In the genomic region with DNA sequence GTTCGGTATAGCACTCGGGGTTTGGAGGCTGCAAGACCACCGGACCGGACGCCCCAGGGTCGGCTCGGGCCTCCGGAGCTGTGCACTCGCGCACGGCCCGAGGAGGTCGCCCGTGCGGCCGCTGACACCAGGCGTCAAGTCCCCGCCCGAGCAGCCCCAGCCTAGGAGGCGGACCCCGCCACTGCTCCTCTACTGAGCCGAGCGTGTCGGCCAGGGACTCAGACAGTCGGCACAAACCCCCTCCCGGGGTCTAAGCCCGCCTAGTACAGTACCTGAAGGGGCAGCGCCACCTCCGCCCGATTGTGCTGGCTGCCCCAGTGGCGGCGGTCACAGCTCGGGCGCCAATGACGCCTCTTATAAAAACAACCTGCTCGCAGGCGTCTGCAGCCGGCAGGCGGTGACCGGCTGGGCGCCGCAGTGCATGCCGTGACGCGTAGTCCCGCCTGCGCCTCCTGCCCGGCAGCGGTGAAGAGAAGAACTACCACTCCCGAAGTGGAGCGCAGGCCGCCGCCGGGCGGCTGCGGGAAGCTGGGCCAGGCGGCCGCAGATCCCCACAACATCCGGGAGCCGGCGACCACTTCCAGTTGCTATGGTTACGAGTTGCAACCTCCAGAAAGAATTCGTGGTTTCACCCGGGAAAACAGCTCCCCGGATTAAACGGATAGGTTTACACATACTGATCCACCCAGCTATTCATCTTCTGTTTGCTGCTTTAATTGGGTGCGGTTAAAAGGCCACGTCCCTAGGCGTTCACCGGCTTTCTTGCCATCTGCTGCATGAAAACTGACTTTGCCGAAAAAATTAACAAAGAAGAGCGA, we compare ENCODE assay signal across 1 cellular context.
TF ChIP-seq lines count a peak whose summit lies in the region.

A gene with protein sequence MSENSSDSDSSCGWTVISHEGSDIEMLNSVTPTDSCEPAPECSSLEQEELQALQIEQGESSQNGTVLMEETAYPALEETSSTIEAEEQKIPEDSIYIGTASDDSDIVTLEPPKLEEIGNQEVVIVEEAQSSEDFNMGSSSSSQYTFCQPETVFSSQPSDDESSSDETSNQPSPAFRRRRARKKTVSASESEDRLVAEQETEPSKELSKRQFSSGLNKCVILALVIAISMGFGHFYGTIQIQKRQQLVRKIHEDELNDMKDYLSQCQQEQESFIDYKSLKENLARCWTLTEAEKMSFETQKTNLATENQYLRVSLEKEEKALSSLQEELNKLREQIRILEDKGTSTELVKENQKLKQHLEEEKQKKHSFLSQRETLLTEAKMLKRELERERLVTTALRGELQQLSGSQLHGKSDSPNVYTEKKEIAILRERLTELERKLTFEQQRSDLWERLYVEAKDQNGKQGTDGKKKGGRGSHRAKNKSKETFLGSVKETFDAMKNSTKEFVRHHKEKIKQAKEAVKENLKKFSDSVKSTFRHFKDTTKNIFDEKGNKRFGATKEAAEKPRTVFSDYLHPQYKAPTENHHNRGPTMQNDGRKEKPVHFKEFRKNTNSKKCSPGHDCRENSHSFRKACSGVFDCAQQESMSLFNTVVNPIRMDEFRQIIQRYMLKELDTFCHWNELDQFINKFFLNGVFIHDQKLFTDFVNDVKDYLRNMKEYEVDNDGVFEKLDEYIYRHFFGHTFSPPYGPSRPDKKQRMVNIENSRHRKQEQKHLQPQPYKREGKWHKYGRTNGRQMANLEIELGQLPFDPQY (minus strand): TSS at position 411 of the 818 bp plus-strand sequence. CDS start 18,935 bp downstream, outside the sequence.
A gene with protein sequence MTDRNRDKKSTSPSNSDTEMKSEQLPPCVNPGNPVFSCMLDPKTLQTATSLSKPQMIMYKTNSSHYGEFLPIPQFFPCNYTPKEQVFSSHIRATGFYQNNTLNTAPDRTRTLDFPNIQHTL (plus strand): TSS at position 547 of the 818 bp plus-strand sequence. CDS start 274 bp downstream, outside the sequence.

TF ChIP-seq in GM12878, 131 proteins besides CTCF, POLR2A, EP300 and RAD21 (continued from another document and continues in another):
- TF ChIP-seq MEF2B (IDR thresholded peaks at IDR 0.05; ENCODE audit: partially characterized antibody, poor library complexity, severe bottlenecking) = peak; percentile 70
- TF ChIP-seq, protein P1, sequence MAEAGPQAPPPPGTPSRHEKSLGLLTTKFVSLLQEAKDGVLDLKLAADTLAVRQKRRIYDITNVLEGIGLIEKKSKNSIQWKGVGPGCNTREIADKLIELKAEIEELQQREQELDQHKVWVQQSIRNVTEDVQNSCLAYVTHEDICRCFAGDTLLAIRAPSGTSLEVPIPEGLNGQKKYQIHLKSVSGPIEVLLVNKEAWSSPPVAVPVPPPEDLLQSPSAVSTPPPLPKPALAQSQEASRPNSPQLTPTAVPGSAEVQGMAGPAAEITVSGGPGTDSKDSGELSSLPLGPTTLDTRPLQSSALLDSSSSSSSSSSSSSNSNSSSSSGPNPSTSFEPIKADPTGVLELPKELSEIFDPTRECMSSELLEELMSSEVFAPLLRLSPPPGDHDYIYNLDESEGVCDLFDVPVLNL (IDR thresholded peaks at IDR 0.05; ENCODE audit: low read depth, low read length) = 0 out of 2 replicates have a peak, but pooled peaks have one; percentile 20
- TF ChIP-seq YY1 (IDR thresholded peaks at IDR 0.05; ENCODE audit: low read depth, low read length) = peak; percentile 64
- TF ChIP-seq IKZF2 (IDR thresholded peaks at IDR 0.05) = peak; percentile 75 to 80
- peak; percentile 76 for TF ChIP-seq POLR2AphosphoS5 (IDR thresholded peaks at IDR 0.05; ENCODE audit: low read length)
- TF ChIP-seq PAX5 (IDR thresholded peaks at IDR 0.05; ENCODE audit: borderline replicate concordance, low read depth, low read length) = peak; percentile 48; the same call in 1 of the 2 replicates
- TF ChIP-seq NBN (IDR thresholded peaks at IDR 0.05) = peak; percentile 78; the same call in 1 of the 2 replicates
- peak; percentile 93 for TF ChIP-seq CREM (IDR thresholded peaks at IDR 0.05; ENCODE audit: low read depth)
- TF ChIP-seq, protein P2, sequence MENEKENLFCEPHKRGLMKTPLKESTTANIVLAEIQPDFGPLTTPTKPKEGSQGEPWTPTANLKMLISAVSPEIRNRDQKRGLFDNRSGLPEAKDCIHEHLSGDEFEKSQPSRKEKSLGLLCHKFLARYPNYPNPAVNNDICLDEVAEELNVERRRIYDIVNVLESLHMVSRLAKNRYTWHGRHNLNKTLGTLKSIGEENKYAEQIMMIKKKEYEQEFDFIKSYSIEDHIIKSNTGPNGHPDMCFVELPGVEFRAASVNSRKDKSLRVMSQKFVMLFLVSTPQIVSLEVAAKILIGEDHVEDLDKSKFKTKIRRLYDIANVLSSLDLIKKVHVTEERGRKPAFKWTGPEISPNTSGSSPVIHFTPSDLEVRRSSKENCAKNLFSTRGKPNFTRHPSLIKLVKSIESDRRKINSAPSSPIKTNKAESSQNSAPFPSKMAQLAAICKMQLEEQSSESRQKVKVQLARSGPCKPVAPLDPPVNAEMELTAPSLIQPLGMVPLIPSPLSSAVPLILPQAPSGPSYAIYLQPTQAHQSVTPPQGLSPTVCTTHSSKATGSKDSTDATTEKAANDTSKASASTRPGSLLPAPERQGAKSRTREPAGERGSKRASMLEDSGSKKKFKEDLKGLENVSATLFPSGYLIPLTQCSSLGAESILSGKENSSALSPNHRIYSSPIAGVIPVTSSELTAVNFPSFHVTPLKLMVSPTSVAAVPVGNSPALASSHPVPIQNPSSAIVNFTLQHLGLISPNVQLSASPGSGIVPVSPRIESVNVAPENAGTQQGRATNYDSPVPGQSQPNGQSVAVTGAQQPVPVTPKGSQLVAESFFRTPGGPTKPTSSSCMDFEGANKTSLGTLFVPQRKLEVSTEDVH (IDR thresholded peaks at IDR 0.05; ENCODE audit: low read depth, partially characterized antibody) = no peak
- peak in 1 of 2 experiments; percentile 76; a peak in 2 of 4 replicates for TF ChIP-seq BHLHE40 (IDR thresholded peaks at IDR 0.05; ENCODE audit: borderline replicate concordance in 1 of 2, low read depth in 2 of 2, low read length in 1 of 2)
- TF ChIP-seq, protein P3, sequence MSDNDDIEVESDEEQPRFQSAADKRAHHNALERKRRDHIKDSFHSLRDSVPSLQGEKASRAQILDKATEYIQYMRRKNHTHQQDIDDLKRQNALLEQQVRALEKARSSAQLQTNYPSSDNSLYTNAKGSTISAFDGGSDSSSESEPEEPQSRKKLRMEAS (IDR thresholded peaks at IDR 0.05; ENCODE audit: low read depth, low read length) = peak; percentile 13
- 0 out of 2 replicates have a peak, but pooled peaks have one; percentile 19 for TF ChIP-seq MEF2A (IDR thresholded peaks at IDR 0.05; ENCODE audit: insufficient read depth, low read depth, low read length)
- TF ChIP-seq SUPT20H (IDR thresholded peaks at IDR 0.05; ENCODE audit: borderline replicate concordance, control insufficient read depth, low read depth, low read length) = no peak
- TF ChIP-seq GATAD2B (conservative IDR thresholded peaks at IDR 0.05; ENCODE audit: low read depth) = peak; percentile 70; the same call in 1 of the 2 replicates
- TF ChIP-seq BACH1 (IDR thresholded peaks at IDR 0.05; ENCODE audit: borderline replicate concordance) = peak; percentile 13; the same call in 1 of the 2 replicates
- TF ChIP-seq, protein P4, sequence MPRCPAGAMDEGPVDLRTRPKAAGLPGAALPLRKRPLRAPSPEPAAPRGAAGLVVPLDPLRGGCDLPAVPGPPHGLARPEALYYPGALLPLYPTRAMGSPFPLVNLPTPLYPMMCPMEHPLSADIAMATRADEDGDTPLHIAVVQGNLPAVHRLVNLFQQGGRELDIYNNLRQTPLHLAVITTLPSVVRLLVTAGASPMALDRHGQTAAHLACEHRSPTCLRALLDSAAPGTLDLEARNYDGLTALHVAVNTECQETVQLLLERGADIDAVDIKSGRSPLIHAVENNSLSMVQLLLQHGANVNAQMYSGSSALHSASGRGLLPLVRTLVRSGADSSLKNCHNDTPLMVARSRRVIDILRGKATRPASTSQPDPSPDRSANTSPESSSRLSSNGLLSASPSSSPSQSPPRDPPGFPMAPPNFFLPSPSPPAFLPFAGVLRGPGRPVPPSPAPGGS (IDR thresholded peaks at IDR 0.05; ENCODE audit: borderline replicate concordance, insufficient read depth, low read depth, low read length, poor library complexity, severe bottlenecking) = no peak
- peak; percentile 89 for TF ChIP-seq HCFC1 (IDR thresholded peaks at IDR 0.05; ENCODE audit: low read length)
- peak; percentile 87 for TF ChIP-seq CREB1 (IDR thresholded peaks at IDR 0.05; ENCODE audit: low read depth)
- TF ChIP-seq, protein P5, sequence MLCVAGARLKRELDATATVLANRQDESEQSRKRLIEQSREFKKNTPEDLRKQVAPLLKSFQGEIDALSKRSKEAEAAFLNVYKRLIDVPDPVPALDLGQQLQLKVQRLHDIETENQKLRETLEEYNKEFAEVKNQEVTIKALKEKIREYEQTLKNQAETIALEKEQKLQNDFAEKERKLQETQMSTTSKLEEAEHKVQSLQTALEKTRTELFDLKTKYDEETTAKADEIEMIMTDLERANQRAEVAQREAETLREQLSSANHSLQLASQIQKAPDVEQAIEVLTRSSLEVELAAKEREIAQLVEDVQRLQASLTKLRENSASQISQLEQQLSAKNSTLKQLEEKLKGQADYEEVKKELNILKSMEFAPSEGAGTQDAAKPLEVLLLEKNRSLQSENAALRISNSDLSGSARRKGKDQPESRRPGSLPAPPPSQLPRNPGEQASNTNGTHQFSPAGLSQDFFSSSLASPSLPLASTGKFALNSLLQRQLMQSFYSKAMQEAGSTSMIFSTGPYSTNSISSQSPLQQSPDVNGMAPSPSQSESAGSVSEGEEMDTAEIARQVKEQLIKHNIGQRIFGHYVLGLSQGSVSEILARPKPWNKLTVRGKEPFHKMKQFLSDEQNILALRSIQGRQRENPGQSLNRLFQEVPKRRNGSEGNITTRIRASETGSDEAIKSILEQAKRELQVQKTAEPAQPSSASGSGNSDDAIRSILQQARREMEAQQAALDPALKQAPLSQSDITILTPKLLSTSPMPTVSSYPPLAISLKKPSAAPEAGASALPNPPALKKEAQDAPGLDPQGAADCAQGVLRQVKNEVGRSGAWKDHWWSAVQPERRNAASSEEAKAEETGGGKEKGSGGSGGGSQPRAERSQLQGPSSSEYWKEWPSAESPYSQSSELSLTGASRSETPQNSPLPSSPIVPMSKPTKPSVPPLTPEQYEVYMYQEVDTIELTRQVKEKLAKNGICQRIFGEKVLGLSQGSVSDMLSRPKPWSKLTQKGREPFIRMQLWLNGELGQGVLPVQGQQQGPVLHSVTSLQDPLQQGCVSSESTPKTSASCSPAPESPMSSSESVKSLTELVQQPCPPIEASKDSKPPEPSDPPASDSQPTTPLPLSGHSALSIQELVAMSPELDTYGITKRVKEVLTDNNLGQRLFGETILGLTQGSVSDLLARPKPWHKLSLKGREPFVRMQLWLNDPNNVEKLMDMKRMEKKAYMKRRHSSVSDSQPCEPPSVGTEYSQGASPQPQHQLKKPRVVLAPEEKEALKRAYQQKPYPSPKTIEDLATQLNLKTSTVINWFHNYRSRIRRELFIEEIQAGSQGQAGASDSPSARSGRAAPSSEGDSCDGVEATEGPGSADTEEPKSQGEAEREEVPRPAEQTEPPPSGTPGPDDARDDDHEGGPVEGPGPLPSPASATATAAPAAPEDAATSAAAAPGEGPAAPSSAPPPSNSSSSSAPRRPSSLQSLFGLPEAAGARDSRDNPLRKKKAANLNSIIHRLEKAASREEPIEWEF (IDR thresholded peaks at IDR 0.05; ENCODE audit: insufficient replicate concordance, low read depth, low read length) = peak; percentile 19
- no peak for TF ChIP-seq IRF4 (IDR thresholded peaks at IDR 0.05; ENCODE audit: low read depth, low read length)
- peak; percentile 99 for TF ChIP-seq BMI1 (IDR thresholded peaks at IDR 0.05; ENCODE audit: borderline replicate concordance)
- no peak for TF ChIP-seq WRNIP1 (IDR thresholded peaks at IDR 0.05; ENCODE audit: borderline replicate concordance, low read depth, low read length)
- TF ChIP-seq ASH2L (IDR thresholded peaks at IDR 0.05; ENCODE audit: borderline replicate concordance, low read depth) = 0 out of 2 replicates have a peak, but pooled peaks have one; percentile 35
- TF ChIP-seq SUZ12 (IDR thresholded peaks at IDR 0.05; ENCODE audit: unreplicated experiment) = no peak
- TF ChIP-seq SREBF2 (IDR thresholded peaks at IDR 0.05; ENCODE audit: low read length) = no peak
- TF ChIP-seq CHD1 (IDR thresholded peaks at IDR 0.05; ENCODE audit: low read depth, low read length) = no peak
- TF ChIP-seq MXI1 (IDR thresholded peaks at IDR 0.05; ENCODE audit: low read depth, low read length) = peak; percentile 84
- no peak; the same call in 1 of the 2 replicates for TF ChIP-seq TARDBP (IDR thresholded peaks at IDR 0.05; ENCODE audit: borderline replicate concordance)
- no peak for TF ChIP-seq EGR1 (IDR thresholded peaks at IDR 0.05; ENCODE audit: borderline replicate concordance in 1 of 2, low read depth in 2 of 2, low read length in 2 of 2)
- TF ChIP-seq HDGF (IDR thresholded peaks at IDR 0.05) = peak; percentile 74
- 0 out of 2 replicates have a peak, but pooled peaks have one; percentile 30 for TF ChIP-seq ZSCAN29 (IDR thresholded peaks at IDR 0.05)
- TF ChIP-seq ESRRA (IDR thresholded peaks at IDR 0.05; ENCODE audit: low read length) = no peak
- TF ChIP-seq RFX5 (IDR thresholded peaks at IDR 0.05; ENCODE audit: low read depth, low read length) = peak; percentile 57; the same call in 1 of the 2 replicates
- TF ChIP-seq RUNX3 (IDR thresholded peaks at IDR 0.05; ENCODE audit: low read length) = peak; percentile 81
- TF ChIP-seq KDM1A (IDR thresholded peaks at IDR 0.05; ENCODE audit: borderline replicate concordance) = no peak
- peak; percentile 17 for TF ChIP-seq LARP7 (IDR thresholded peaks at IDR 0.05)
- TF ChIP-seq NR2F1 (conservative IDR thresholded peaks at IDR 0.05) = peak; percentile 62
- TF ChIP-seq, protein P6, sequence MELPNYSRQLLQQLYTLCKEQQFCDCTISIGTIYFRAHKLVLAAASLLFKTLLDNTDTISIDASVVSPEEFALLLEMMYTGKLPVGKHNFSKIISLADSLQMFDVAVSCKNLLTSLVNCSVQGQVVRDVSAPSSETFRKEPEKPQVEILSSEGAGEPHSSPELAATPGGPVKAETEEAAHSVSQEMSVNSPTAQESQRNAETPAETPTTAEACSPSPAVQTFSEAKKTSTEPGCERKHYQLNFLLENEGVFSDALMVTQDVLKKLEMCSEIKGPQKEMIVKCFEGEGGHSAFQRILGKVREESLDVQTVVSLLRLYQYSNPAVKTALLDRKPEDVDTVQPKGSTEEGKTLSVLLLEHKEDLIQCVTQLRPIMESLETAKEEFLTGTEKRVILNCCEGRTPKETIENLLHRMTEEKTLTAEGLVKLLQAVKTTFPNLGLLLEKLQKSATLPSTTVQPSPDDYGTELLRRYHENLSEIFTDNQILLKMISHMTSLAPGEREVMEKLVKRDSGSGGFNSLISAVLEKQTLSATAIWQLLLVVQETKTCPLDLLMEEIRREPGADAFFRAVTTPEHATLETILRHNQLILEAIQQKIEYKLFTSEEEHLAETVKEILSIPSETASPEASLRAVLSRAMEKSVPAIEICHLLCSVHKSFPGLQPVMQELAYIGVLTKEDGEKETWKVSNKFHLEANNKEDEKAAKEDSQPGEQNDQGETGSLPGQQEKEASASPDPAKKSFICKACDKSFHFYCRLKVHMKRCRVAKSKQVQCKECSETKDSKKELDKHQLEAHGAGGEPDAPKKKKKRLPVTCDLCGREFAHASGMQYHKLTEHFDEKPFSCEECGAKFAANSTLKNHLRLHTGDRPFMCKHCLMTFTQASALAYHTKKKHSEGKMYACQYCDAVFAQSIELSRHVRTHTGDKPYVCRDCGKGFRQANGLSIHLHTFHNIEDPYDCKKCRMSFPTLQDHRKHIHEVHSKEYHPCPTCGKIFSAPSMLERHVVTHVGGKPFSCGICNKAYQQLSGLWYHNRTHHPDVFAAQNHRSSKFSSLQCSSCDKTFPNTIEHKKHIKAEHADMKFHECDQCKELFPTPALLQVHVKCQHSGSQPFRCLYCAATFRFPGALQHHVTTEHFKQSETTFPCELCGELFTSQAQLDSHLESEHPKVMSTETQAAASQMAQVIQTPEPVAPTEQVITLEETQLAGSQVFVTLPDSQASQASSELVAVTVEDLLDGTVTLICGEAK (IDR thresholded peaks at IDR 0.05; ENCODE audit: borderline replicate concordance) = peak; percentile 69
- no peak for TF ChIP-seq POU2F2 (IDR thresholded peaks at IDR 0.05; ENCODE audit: borderline replicate concordance, low read depth, low read length)
- no peak for TF ChIP-seq JUND (IDR thresholded peaks at IDR 0.05; ENCODE audit: low read depth, low read length)
